Comparison of ENCODE assay signal across 8 cellular contexts in genomic region chr2:24421668-24422067, GRCh38.
DNase-seq lines count a peak whose midpoint lies in the region; ATAC-seq and TF ChIP-seq lines count a peak whose summit lies in the region.

No MANE protein-coding gene starts in this region.

- no peak for ATAC-seq in GM21825 (IDR thresholded peaks at IDR 0.05; ENCODE audit: unreplicated experiment)

- no peak for TF ChIP-seq EP300 in neural cell (conservative IDR thresholded peaks at IDR 0.05; ENCODE audit: poor library complexity, severe bottlenecking)

- no peak overlapping the region for H3K4me2 ChIP-seq in neural cell (ENCODE audit: low read length)

- H3K27ac ChIP-seq in neural cell (ENCODE audit: low read length) (no peak overlapping the region), substantia nigra (ENCODE audit: low read depth, low read length, poor library complexity, severe bottlenecking) (no peak overlapping the region)

- H3K9ac ChIP-seq in neural cell (ENCODE audit: low read length), result no peak overlapping the region

- H2AFZ ChIP-seq in neural cell (ENCODE audit: low read depth, low read length), result no peak overlapping the region

- no peaks in the 10 kb centered on the region for H3K9me2 ChIP-seq in neural cell (ENCODE audit: insufficient read depth, low read length)

- DNase-seq in 8988T (peak; percentile 35), NCI-H82 treated with DMSO at 0.1 percent for 48 hours (lab: John Stamatoyannopoulos, UW; ENCODE audit: unreplicated experiment) (peak; percentile 54), activated T-cell treated with anti-CD3 and anti-CD28 coated beads for 1 hour (ENCODE audit: low read depth) (peak; percentile 39), fibroblast of gingiva (ENCODE audit: low read depth) (peak; percentile 30), substantia nigra (lab: John Stamatoyannopoulos, UW) (peak in 34 of 49 donors; percentile 6 to 68 (median 36))

- no peaks in the 10 kb centered on the region for H3F3A ChIP-seq in neural cell (ENCODE audit: insufficient read depth, low read length, poor library complexity, severe bottlenecking)

- peaks cover 3% of the 10 kb centered on the region for H3K9me3 ChIP-seq in neural cell (ENCODE audit: low read length)

- TF ChIP-seq CTCF in GM12875 (IDR thresholded peaks at IDR 0.05; ENCODE audit: borderline replicate concordance, insufficient read depth, low read depth, low read length), result peak; percentile 61
- peak; percentile 50 for TF ChIP-seq CTCF in neural cell (IDR thresholded peaks at IDR 0.05; ENCODE audit: poor library complexity, severe bottlenecking)

- H3K79me2 ChIP-seq in neural cell (replicated peaks; ENCODE audit: insufficient read depth, low read length), result no peaks in the 10 kb centered on the region

- H4K20me1 ChIP-seq in neural cell (ENCODE audit: insufficient read depth), result no peaks in the 10 kb centered on the region

- H3K36me3 ChIP-seq in neural cell (ENCODE audit: insufficient read depth, low read length), result no peaks in the 10 kb centered on the region

- H3K4me3 ChIP-seq in GM12875 (ENCODE audit: low read depth, low read length), result no peak overlapping the region
- no peak overlapping the region for H3K4me3 ChIP-seq in neural cell (ENCODE audit: low read length)

- H3K27me3 ChIP-seq in neural cell (ENCODE audit: insufficient read depth, low read depth, low read length), result no peaks in the 10 kb centered on the region

- TF ChIP-seq RAD21 in neural cell (conservative IDR thresholded peaks at IDR 0.05), result peak; percentile 67

TF ChIP-seq in neural cell, 6 proteins besides CTCF, POLR2A, EP300 and RAD21:
- TF ChIP-seq REST (IDR thresholded peaks at IDR 0.05; ENCODE audit: borderline replicate concordance), result no peak
- peak; percentile 71 for TF ChIP-seq SMC3 (conservative IDR thresholded peaks at IDR 0.05; ENCODE audit: poor library complexity)
- TF ChIP-seq TAF1 (IDR thresholded peaks at IDR 0.05; ENCODE audit: low read depth), result no peak
- no peak for TF ChIP-seq POLR2AphosphoS5 (IDR thresholded peaks at IDR 0.05)
- TF ChIP-seq EZH2 (IDR thresholded peaks at IDR 0.05; ENCODE audit: borderline replicate concordance, insufficient read depth, low read length, poor library complexity, severe bottlenecking), result no peak
- TF ChIP-seq MXI1 (conservative IDR thresholded peaks at IDR 0.05; ENCODE audit: poor library complexity, severe bottlenecking), result no peak
